ENCODE assay signal across 14 cellular contexts in the genomic region with DNA sequence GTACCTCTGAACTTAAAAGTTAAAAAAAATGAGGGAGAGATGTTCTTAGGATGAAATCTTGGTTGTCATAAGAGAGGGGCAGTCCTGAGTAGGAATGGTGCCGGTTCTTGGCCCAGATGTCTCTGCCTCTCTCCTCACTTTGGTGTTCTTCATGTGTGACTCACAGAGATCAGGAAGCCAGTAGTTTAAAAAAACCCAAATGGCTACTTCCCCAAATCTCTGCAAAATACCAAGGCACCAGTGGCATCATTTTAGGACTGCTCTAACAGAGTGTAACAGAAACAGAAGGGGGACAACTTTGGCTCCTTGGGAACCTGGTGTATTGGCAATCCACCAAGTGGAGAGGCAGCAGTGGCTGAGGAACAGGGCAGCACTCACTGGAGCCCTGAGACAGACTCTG.
"Had no signal": no experiment of that assay in that cellular context is flagged by ENCODE, and none has a peak within 500 bp of the region (broad histone marks: within the 10 kb centered on the region; RNA-seq: fewer than 3 reads in every experiment).

No MANE protein-coding gene starts in this region.

- H3K4me3 ChIP-seq: colonic mucosa, left lung, tibial artery had no signal

- H3K27ac ChIP-seq: colonic mucosa, left lung, parathyroid adenoma, tibial artery had no signal

- H3K27me3 ChIP-seq: colonic mucosa, left lung, tibial artery had no signal

- ATAC-seq: activated CD4-positive, CD25-positive, alpha-beta regulatory T cell treated with anti-CD3 and anti-CD28 coated beads, Interleukin-2, amount 50 U/mL, for 24 hours; esophagus mucosa; left lung; naive thymus-derived CD8-positive, alpha-beta T cell; stimulated activated effector memory CD8-positive, alpha-beta T cell treated with anti-CD3 and anti-CD28 coated beads, Interleukin-12 subunit alpha, Interleukin-12 subunit beta, amount 100 ng/mL, for 72 hours had no signal

- DNase-seq: activated CD4-positive, alpha-beta T cell treated with anti-CD3 and anti-CD28 coated beads, Interleukin-2, amount 50 U/mL, for 1 hour; activated naive CD8-positive, alpha-beta T cell treated with anti-CD3 and anti-CD28 coated beads, Interleukin-2, amount 10 ng/mL, durations not matched to agents 7 days and 5 days; central memory CD4-positive, alpha-beta T cell; colonic mucosa; kidney; left lung; mammary epithelial cell; naive thymus-derived CD8-positive, alpha-beta T cell; stimulated activated CD4-positive, alpha-beta T cell treated with anti-CD3 and anti-CD28 coated beads, Interleukin-12 subunit alpha, Interleukin-12 subunit beta, amount 100 ng/mL, for 4 hours; tibial artery had no signal

- H3K9me3 ChIP-seq: colonic mucosa, left lung, tibial artery had no signal

- H3K4me1 ChIP-seq: colonic mucosa, left lung, parathyroid adenoma, tibial artery had no signal
